ENCODE assay signal across 1 cellular context in the genomic region with DNA sequence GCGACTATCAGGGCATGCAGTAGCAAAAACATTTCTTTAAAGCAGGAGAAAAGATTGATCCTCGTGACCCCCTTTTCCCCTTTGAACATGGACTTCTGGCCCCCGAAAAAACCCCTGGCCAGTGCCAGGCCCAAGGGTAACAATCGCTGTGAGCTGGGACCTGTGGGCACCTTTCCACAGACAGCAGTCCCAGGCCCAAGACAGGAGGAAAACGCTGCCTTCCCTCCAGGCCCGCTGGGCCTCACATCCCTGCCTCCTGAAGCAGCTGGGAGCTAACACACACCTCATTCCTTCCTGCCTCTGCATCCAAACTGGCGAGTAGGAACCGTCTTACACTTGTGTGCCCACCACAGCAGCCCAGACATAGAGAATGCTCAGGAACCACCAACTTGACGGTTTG.
TF ChIP-seq lines count a peak whose summit lies in the region.

No MANE protein-coding gene starts in this region.

TF ChIP-seq in HepG2, 621 proteins besides CTCF, POLR2A, EP300 and RAD21:
- TF ChIP-seq, protein P1, sequence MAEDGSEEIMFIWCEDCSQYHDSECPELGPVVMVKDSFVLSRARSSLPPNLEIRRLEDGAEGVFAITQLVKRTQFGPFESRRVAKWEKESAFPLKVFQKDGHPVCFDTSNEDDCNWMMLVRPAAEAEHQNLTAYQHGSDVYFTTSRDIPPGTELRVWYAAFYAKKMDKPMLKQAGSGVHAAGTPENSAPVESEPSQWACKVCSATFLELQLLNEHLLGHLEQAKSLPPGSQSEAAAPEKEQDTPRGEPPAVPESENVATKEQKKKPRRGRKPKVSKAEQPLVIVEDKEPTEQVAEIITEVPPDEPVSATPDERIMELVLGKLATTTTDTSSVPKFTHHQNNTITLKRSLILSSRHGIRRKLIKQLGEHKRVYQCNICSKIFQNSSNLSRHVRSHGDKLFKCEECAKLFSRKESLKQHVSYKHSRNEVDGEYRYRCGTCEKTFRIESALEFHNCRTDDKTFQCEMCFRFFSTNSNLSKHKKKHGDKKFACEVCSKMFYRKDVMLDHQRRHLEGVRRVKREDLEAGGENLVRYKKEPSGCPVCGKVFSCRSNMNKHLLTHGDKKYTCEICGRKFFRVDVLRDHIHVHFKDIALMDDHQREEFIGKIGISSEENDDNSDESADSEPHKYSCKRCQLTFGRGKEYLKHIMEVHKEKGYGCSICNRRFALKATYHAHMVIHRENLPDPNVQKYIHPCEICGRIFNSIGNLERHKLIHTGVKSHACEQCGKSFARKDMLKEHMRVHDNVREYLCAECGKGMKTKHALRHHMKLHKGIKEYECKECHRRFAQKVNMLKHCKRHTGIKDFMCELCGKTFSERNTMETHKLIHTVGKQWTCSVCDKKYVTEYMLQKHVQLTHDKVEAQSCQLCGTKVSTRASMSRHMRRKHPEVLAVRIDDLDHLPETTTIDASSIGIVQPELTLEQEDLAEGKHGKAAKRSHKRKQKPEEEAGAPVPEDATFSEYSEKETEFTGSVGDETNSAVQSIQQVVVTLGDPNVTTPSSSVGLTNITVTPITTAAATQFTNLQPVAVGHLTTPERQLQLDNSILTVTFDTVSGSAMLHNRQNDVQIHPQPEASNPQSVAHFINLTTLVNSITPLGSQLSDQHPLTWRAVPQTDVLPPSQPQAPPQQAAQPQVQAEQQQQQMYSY (CRISPR knock-in tag; IDR thresholded peaks at IDR 0.05): no peak
- TF ChIP-seq MLLT10 (CRISPR knock-in tag; IDR thresholded peaks at IDR 0.05) (no peak), KMT2B (CRISPR knock-in tag; IDR thresholded peaks at IDR 0.05) (no peak), ATM (IDR thresholded peaks at IDR 0.05; ENCODE audit: borderline replicate concordance) (no peak), ZNF83 (CRISPR knock-in tag; IDR thresholded peaks at IDR 0.05; ENCODE audit: borderline replicate concordance) (no peak), NKX3-1 (CRISPR knock-in tag; IDR thresholded peaks at IDR 0.05) (no peak), ZNF772 (CRISPR knock-in tag; IDR thresholded peaks at IDR 0.05) (no peak)
- TF ChIP-seq, protein P2, sequence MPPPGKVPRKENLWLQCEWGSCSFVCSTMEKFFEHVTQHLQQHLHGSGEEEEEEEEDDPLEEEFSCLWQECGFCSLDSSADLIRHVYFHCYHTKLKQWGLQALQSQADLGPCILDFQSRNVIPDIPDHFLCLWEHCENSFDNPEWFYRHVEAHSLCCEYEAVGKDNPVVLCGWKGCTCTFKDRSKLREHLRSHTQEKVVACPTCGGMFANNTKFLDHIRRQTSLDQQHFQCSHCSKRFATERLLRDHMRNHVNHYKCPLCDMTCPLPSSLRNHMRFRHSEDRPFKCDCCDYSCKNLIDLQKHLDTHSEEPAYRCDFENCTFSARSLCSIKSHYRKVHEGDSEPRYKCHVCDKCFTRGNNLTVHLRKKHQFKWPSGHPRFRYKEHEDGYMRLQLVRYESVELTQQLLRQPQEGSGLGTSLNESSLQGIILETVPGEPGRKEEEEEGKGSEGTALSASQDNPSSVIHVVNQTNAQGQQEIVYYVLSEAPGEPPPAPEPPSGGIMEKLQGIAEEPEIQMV (CRISPR knock-in tag; IDR thresholded peaks at IDR 0.05; ENCODE audit: low read depth): no peak
TF ChIP-seq in HepG2: peak in this region for 0.
